ENCODE assay signal across 8 cellular contexts in the genomic region with DNA sequence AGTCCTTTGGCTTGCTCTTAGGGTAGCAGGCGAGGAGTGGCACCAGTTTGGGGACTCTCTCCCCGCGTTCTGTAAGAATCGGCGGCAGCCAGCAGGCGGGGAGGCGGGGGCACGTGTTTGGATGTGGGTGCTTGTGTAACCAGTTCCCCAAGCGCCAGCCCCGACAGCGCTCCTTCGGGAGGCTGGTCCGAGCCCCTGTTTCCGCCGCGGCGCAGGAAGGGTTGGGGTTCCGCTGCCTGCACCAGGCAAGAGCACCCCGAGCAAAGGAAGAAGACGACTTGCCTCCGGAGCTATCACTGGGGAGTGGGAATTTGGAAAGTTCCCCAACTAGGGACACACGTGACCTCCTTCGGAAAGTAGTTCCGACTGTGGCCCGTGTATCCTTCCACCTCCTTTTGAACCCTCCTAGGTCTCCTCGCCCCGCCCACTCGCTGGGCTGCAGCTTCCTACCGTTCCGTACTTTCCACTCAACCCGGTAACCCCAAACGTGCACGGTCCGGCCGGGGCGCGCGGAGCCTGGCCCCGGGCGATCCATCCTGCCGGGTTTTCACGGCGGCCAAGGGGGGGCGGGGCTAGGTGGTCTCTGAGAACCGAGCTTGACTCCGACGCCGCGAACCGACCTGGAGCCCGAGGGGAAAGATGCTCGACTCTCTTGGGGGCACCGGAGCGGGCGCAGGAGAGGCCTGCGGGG. TPM values are rescaled to one million over a fixed set of nuclear protein-coding genes. Genes with fewer than 3 reads are reported as not detected.
DNase-seq lines count a peak whose midpoint lies in the region; ATAC-seq and TF ChIP-seq lines count a peak whose summit lies in the region.

No MANE protein-coding gene starts in this region.

- peak; percentile 56 for ATAC-seq in GM21528 (IDR thresholded peaks at IDR 0.05; ENCODE audit: low FRiP score, unreplicated experiment)
- ATAC-seq in activated naive CD8-positive, alpha-beta T cell treated with anti-CD3 and anti-CD28 coated beads, Interleukin-2, amount 10 ng/mL, durations not matched to agents 7 days and 5 days (ENCODE audit: low read depth): peak; percentile 65

- H3K4me1 ChIP-seq in osteoblast (ENCODE audit: insufficient read depth, low read length): peaks cover 9% of the 10 kb centered on the region
- H3K4me1 ChIP-seq in testis: peaks cover 11% of the 10 kb centered on the region

- H3K36me3 ChIP-seq in osteoblast (ENCODE audit: insufficient read depth, low read length): no peaks in the 10 kb centered on the region
- no peaks in the 10 kb centered on the region for H3K36me3 ChIP-seq in testis (ENCODE audit: low read depth, missing control alignments)

- no peak for TF ChIP-seq POLR2A in testis (IDR thresholded peaks at IDR 0.05)

- H2AFZ ChIP-seq in osteoblast (ENCODE audit: low read length): peak overlapping the region; percentile 85

- intact Hi-C loops in head of caudate nucleus (cut with DNase I): loop anchor here (2.0 to 5.0 kb wide), 2 partner anchors 43 to 525 kb away; a partner anchor contains a TSS
- intact Hi-C loops in testis (cut with DNase I; ENCODE audit: low total_unique reads): loop anchor here (10.0 kb wide), 2 partner anchors 183 to 523 kb away; no protein-coding TSS in a partner anchor

- H3K4me2 ChIP-seq in osteoblast (ENCODE audit: insufficient read depth, low read length): peak overlapping the region; percentile 92

- no peak for TF ChIP-seq CTCF in osteoblast (IDR thresholded peaks at IDR 0.05; ENCODE audit: extremely low read depth, low read depth, low read length)
- peak in 1 of 3 experiments; percentile 1 for TF ChIP-seq CTCF in testis (IDR thresholded peaks at IDR 0.05)

- H3K4me3 Mint-ChIP-seq in activated naive CD8-positive, alpha-beta T cell treated with anti-CD3 and anti-CD28 coated beads, Interleukin-2, amount 10 ng/mL, durations not matched to agents 7 days and 5 days: peak overlapping the region; percentile 92

- H3K9me3 ChIP-seq in osteoblast (ENCODE audit: low read depth, low read length): no peaks in the 10 kb centered on the region
- H3K9me3 ChIP-seq in testis: no peaks in the 10 kb centered on the region

- peak overlapping the region; percentile 99 for H3K4me3 ChIP-seq in Jurkat, Clone E6-1 (ENCODE audit: low read length)
- H3K4me3 ChIP-seq in osteoblast (ENCODE audit: insufficient read depth, low read length) (peak overlapping the region; percentile 96), testis (peak overlapping the region; percentile 93 to 96)

- H3K36me3 Mint-ChIP-seq in activated naive CD8-positive, alpha-beta T cell treated with anti-CD3 and anti-CD28 coated beads, Interleukin-2, amount 10 ng/mL, durations not matched to agents 7 days and 5 days: peaks cover 17% of the 10 kb centered on the region

- POLR2A ChIA-PET in activated naive CD8-positive, alpha-beta T cell treated with anti-CD3 and anti-CD28 coated beads, Interleukin-2, amount 10 ng/mL, durations not matched to agents 7 days and 5 days (lab: Charles Lee): interaction anchor here (0.6 to 4.3 kb wide), 26 partner anchors 11 to 1018 kb away, joined by 3 to 97 read pairs (median 6); a partner anchor contains a TSS

- H3K4me1 Mint-ChIP-seq in activated naive CD8-positive, alpha-beta T cell treated with anti-CD3 and anti-CD28 coated beads, Interleukin-2, amount 10 ng/mL, durations not matched to agents 7 days and 5 days: peaks cover 21% of the 10 kb centered on the region

- no peaks in the 10 kb centered on the region for H3K27me3 Mint-ChIP-seq in activated naive CD8-positive, alpha-beta T cell treated with anti-CD3 and anti-CD28 coated beads, Interleukin-2, amount 10 ng/mL, durations not matched to agents 7 days and 5 days

- H3K79me2 ChIP-seq in osteoblast (ENCODE audit: insufficient read depth, low read length): peaks cover 31% of the 10 kb centered on the region

- 0 to 1% methylated on average over 27 to 56 of the region's 56 CpGs for WGBS in testis, 2 donors

- peak overlapping the region; percentile 95 for H3K27ac Mint-ChIP-seq in activated naive CD8-positive, alpha-beta T cell treated with anti-CD3 and anti-CD28 coated beads, Interleukin-2, amount 10 ng/mL, durations not matched to agents 7 days and 5 days

- H3K9me3 Mint-ChIP-seq in activated naive CD8-positive, alpha-beta T cell treated with anti-CD3 and anti-CD28 coated beads, Interleukin-2, amount 10 ng/mL, durations not matched to agents 7 days and 5 days: no peaks in the 10 kb centered on the region

- peaks cover 27% of the 10 kb centered on the region for H4K20me1 ChIP-seq in osteoblast (ENCODE audit: insufficient read depth, low read length)

- H3K27ac ChIP-seq in osteoblast (ENCODE audit: low read depth, low read length): peak overlapping the region; percentile 87
- H3K27ac ChIP-seq in testis: peak overlapping the region; percentile 87 to 99

- H3K27me3 ChIP-seq in osteoblast (ENCODE audit: insufficient read depth, low read length): no peaks in the 10 kb centered on the region
- no peaks in the 10 kb centered on the region for H3K27me3 ChIP-seq in testis

- DNase-seq in EH (ENCODE audit: low read depth) (peak; percentile 97), SKM-1 treated with dmso at 0.1 percent for 144 hours (lab: John Stamatoyannopoulos, UW; ENCODE audit: unreplicated experiment) (peak; percentile 97), head of caudate nucleus (peak; percentile 85 to 97 (median 93)), osteoblast (ENCODE audit: insufficient read length, low spot score, missing footprints) (peak; percentile 98), testis (peak; percentile 97)
- peak; percentile 97 for DNase-seq in Jurkat, Clone E6-1 (ENCODE audit: low read depth, low spot score)
- DNase-seq in activated naive CD8-positive, alpha-beta T cell treated with anti-CD3 and anti-CD28 coated beads, Interleukin-2, amount 10 ng/mL, durations not matched to agents 7 days and 5 days: peak; percentile 95

RNA-seq across cellular contexts. Expression of a gene that starts 1.2 kb away (rescaled TPM):
- polyA plus RNA-seq in Jurkat, Clone E6-1 (2012; ENCODE audit: insufficient read depth, insufficient read length): 4.2 TPM
- total RNA-seq in activated naive CD8-positive, alpha-beta T cell treated with anti-CD3 and anti-CD28 coated beads, Interleukin-2, amount 10 ng/mL, durations not matched to agents 7 days and 5 days: under 1 TPM; 0.69 to 0.71 TPM
- total RNA-seq in osteoblast: 0.59 and 0.72 TPM in 2 replicates
- 1 to 10 TPM; 2.0 to 3.9 TPM for total RNA-seq in testis
- 2.0 TPM for polyA plus RNA-seq in testis (ENCODE audit: insufficient read depth, low read depth, low replicate concordance)

RNA-seq across cellular contexts. Expression of a gene that starts 1.3 kb away (rescaled TPM):
- polyA plus RNA-seq in Jurkat, Clone E6-1 (2012; ENCODE audit: insufficient read depth, insufficient read length): 48.2 TPM
- 10 to 100 TPM; 81.9 to 97.1 TPM for total RNA-seq in activated naive CD8-positive, alpha-beta T cell treated with anti-CD3 and anti-CD28 coated beads, Interleukin-2, amount 10 ng/mL, durations not matched to agents 7 days and 5 days
- total RNA-seq in osteoblast: 169 and 193 TPM in 2 replicates
- total RNA-seq in testis: 100 to 1,000 TPM in 1 of 2 donors, 10 to 100 TPM in 1; 85.4 to 118 TPM
- 96.8 TPM for polyA plus RNA-seq in testis (ENCODE audit: insufficient read depth, low read depth, low replicate concordance)

RNA-seq across cellular contexts. Expression of a gene that starts 44.1 kb away (rescaled TPM):
- polyA plus RNA-seq in Jurkat, Clone E6-1 (2012; ENCODE audit: insufficient read depth, insufficient read length): 30.2 TPM
- 10 to 100 TPM; 45.7 to 45.9 TPM for total RNA-seq in activated naive CD8-positive, alpha-beta T cell treated with anti-CD3 and anti-CD28 coated beads, Interleukin-2, amount 10 ng/mL, durations not matched to agents 7 days and 5 days
- 43.8 and 43.9 TPM in 2 replicates for total RNA-seq in osteoblast
- total RNA-seq in testis: 100 to 1,000 TPM in 1 of 2 donors, 10 to 100 TPM in 1; 68.5 to 107 TPM
- 162 TPM for polyA plus RNA-seq in testis (ENCODE audit: insufficient read depth, low read depth, low replicate concordance)

Comparison
In these comparisons a context has a peak if more than half of its experiments do, and no peak if none do; other contexts are left out.
1. Peak in every context shown above with its lines: DNase-seq, ATAC-seq, H3K4me3 ChIP-seq and H3K27ac ChIP-seq.